In genomic region chr1:6488602-6489382, GRCh38 we compare ENCODE assay signal across 13 cellular contexts. TPM values are rescaled to one million over a fixed set of nuclear protein-coding genes. Genes with fewer than 3 reads are reported as not detected.
A peak's percentile ranks its signal among the peaks of the same experiment; 100 is the strongest.
DNase-seq lines count a peak whose midpoint lies in the region; ATAC-seq and TF ChIP-seq lines count a peak whose summit lies in the region.
"Had no signal": no experiment of that assay in that cellular context is flagged by ENCODE, and none has a peak within 500 bp of the region (broad histone marks: within the 10 kb centered on the region; RNA-seq: fewer than 3 reads in every experiment).

No MANE protein-coding gene starts in this region.

- WGBS in ovary, 3 donors = 85 to 88% (median 86%) methylated on average over 12 to 13 of the region's 13 CpGs

- H3K27ac ChIP-seq in foreskin keratinocyte (peak overlapping the region; percentile 100), ovary (no peak overlapping the region)
- H3K27ac ChIP-seq: parathyroid adenoma had no signal

- TF ChIP-seq EP300 in ovary (IDR thresholded peaks at IDR 0.05) = no peak

- no peaks in the 10 kb centered on the region for H3K9me3 Mint-ChIP-seq in stimulated activated naive B cell treated with anti-CD40 and anti-IgM and Interleukin-4, amounts not matched to agents 10 μg/mL and 1 μg/mL and 100 μg/mL, for 72 hours
- H3K9me3 Mint-ChIP-seq: activated naive CD4-positive, alpha-beta T cell treated with anti-CD3 and anti-CD28 coated beads for 36 hours; CD4-positive, alpha-beta T cell had no signal

- ATAC-seq in foreskin keratinocyte (peak; percentile 68), HG03354 (IDR thresholded peaks at IDR 0.05; ENCODE audit: poor library complexity, severe bottlenecking, unreplicated experiment) (no peak)
- no peak for ATAC-seq in stimulated activated naive B cell treated with anti-CD40 and anti-IgM and Interleukin-4, amounts not matched to agents 10 μg/mL and 1 μg/mL and 100 μg/mL, for 72 hours (replicated peaks)

- peaks cover 20 to 30% of the 10 kb centered on the region in 2 donors for H3K4me1 Mint-ChIP-seq in stimulated activated naive B cell treated with anti-CD40 and anti-IgM and Interleukin-4, amounts not matched to agents 10 μg/mL and 1 μg/mL and 100 μg/mL, for 72 hours

- DNase-seq in NCI-H69 (lab: John Stamatoyannopoulos, UW) (peak; percentile 59), foreskin keratinocyte (peak; percentile 86 to 94), NCI-H1436 (lab: John Stamatoyannopoulos, UW) (no peak), ovary (no peak)
- no peak for DNase-seq in stimulated activated naive B cell treated with anti-CD40 and anti-IgM and Interleukin-4, amounts not matched to agents 10 μg/mL and 1 μg/mL and 100 μg/mL, for 72 hours
- DNase-seq: activated naive CD4-positive, alpha-beta T cell treated with anti-CD3 and anti-CD28 coated beads for 36 hours; CD4-positive, alpha-beta T cell; effector CD4-positive, alpha-beta T cell; foreskin melanocyte; midbrain had no signal

- no peaks in the 10 kb centered on the region for H3K36me3 Mint-ChIP-seq in stimulated activated naive B cell treated with anti-CD40 and anti-IgM and Interleukin-4, amounts not matched to agents 10 μg/mL and 1 μg/mL and 100 μg/mL, for 72 hours

- H3K9me3 ChIP-seq in ES-I3 (ENCODE audit: control insufficient read depth, insufficient read depth, low read length) = no peaks in the 10 kb centered on the region
- H3K9me3 ChIP-seq in ovary = no peaks in the 10 kb centered on the region

- peaks cover 30 to 48% of the 10 kb centered on the region in 2 donors for H3K27me3 Mint-ChIP-seq in stimulated activated naive B cell treated with anti-CD40 and anti-IgM and Interleukin-4, amounts not matched to agents 10 μg/mL and 1 μg/mL and 100 μg/mL, for 72 hours

- no peak overlapping the region for H3K4me3 Mint-ChIP-seq in stimulated activated naive B cell treated with anti-CD40 and anti-IgM and Interleukin-4, amounts not matched to agents 10 μg/mL and 1 μg/mL and 100 μg/mL, for 72 hours
- H3K4me3 Mint-ChIP-seq: activated naive CD4-positive, alpha-beta T cell treated with anti-CD3 and anti-CD28 coated beads for 36 hours had no signal

- H3K4me3 ChIP-seq in ovary = no peak overlapping the region

- 0 out of 2 replicates have a peak overlapping the region, but pooled peaks have one; percentile 89 for H3K9ac ChIP-seq in ES-I3 (ENCODE audit: low read depth, low read length)
- H3K9ac ChIP-seq: parathyroid adenoma had no signal

- H3K27me3 ChIP-seq in foreskin keratinocyte = no peaks in the 10 kb centered on the region
- no peaks in the 10 kb centered on the region for H3K27me3 ChIP-seq in ovary

- H3K27ac Mint-ChIP-seq in stimulated activated naive B cell treated with anti-CD40 and anti-IgM and Interleukin-4, amounts not matched to agents 10 μg/mL and 1 μg/mL and 100 μg/mL, for 72 hours = peak overlapping the region; percentile 6
- H3K27ac Mint-ChIP-seq: activated naive CD4-positive, alpha-beta T cell treated with anti-CD3 and anti-CD28 coated beads for 36 hours; CD4-positive, alpha-beta T cell had no signal

- H3K4me1 ChIP-seq in ES-I3 (ENCODE audit: insufficient read depth, low read length) (peaks cover 25% of the 10 kb centered on the region), foreskin keratinocyte (peaks cover 31% of the 10 kb centered on the region), ovary (ENCODE audit: insufficient read depth) (peaks cover 3% of the 10 kb centered on the region)
- H3K4me1 ChIP-seq: parathyroid adenoma had no signal

- intact Hi-C loops in ovary (cut with DNase I) = loop anchor here (5.0 to 10.0 kb wide), 3 partner anchors 154 to 159 kb away; no protein-coding TSS in a partner anchor

- peak; percentile 31 for TF ChIP-seq CTCF in foreskin keratinocyte (conservative IDR thresholded peaks at IDR 0.05)
- TF ChIP-seq CTCF in ovary (IDR thresholded peaks at IDR 0.05) = no peak

- H3K36me3 ChIP-seq in ES-I3 (ENCODE audit: insufficient read depth, low read length) (no peaks in the 10 kb centered on the region), ovary (no peaks in the 10 kb centered on the region)

- TF ChIP-seq POLR2A in ovary (IDR thresholded peaks at IDR 0.05) = no peak

RNA-seq across cellular contexts. Expression of gene PLEKHG5, which starts 2.7 kb away (rescaled TPM):
- total RNA-seq in foreskin keratinocyte (33.9 and 57.3 TPM in 2 replicates), ovary (10 to 100 TPM in 3 of 7 donors, 1 to 10 TPM in 4; 6.2 to 13.1 (median 9.4) TPM)
- polyA plus RNA-seq in foreskin keratinocyte (19.0 and 33.0 TPM in 2 replicates), ovary (10 to 100 TPM in 1 of 2 donors, 1 to 10 TPM in 1; 2.0 to 10.2 TPM)

RNA-seq across cellular contexts. Expression of gene TNFRSF25, which starts 22.8 kb away (rescaled TPM):
- total RNA-seq in foreskin keratinocyte (19.8 and 34.3 TPM in 2 replicates), ovary (10 to 100 TPM in 2 of 7 donors, 1 to 10 TPM in 5; 4.9 to 13.1 (median 7.7) TPM)
- polyA plus RNA-seq in foreskin keratinocyte (25.1 and 40.1 TPM in 2 replicates), ovary (1 to 10 TPM; 1.7 to 9.4 TPM)

Comparison
In these comparisons a context has a peak if more than half of its experiments do, and no peak if none do; other contexts are left out.
1. DNase-seq: peak in NCI-H69 (single experiment) and foreskin keratinocyte (2 of 2); none in stimulated activated naive B cell treated with anti-CD40 and anti-IgM and Interleukin-4, amounts not matched to agents 10 μg/mL and 1 μg/mL and 100 μg/mL, for 72 hours (single experiment), NCI-H1436 (single experiment) and ovary (0 of 5).